In the genomic region with DNA sequence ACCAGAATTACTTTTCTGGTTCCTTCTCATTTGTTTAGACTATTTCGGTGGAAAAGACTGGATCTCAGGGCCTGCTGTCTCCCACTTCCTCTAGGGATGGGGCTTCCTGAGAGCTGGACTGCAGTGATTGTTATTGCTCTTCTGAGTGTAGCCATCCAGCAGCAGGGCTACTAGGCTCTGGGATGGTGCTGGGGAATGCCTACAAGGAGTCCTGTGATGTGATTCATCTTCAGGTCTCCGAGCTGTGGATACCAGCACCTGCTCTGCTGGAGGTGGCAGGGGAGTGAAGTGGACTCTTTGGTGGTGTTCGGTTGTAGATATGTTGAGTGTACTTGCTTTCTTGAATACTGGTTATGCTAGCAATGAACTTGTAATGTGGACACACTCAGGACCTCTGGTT, we compare ENCODE assay signal across 10 cellular contexts. TPM values are rescaled to one million over a fixed set of nuclear protein-coding genes. Genes with fewer than 3 reads are reported as not detected.
DNase-seq lines count a peak whose midpoint lies in the region; ATAC-seq and TF ChIP-seq lines count a peak whose summit lies in the region.
"Had no signal": no experiment of that assay in that cellular context is flagged by ENCODE, and none has a peak within 500 bp of the region (broad histone marks: within the 10 kb centered on the region; RNA-seq: fewer than 3 reads in every experiment).

No MANE protein-coding gene starts in this region.

- H3K4me3 Mint-ChIP-seq in activated naive CD4-positive, alpha-beta T cell treated with anti-CD3 and anti-CD28 coated beads for 36 hours: no peak overlapping the region
- H3K4me3 Mint-ChIP-seq in activated CD8-positive, alpha-beta T cell treated with anti-CD3 and anti-CD28 coated beads for 36 hours: no peak overlapping the region
- peak overlapping the region in 1 of 2 donors; percentile 36 for H3K4me3 Mint-ChIP-seq in stimulated activated naive B cell treated with anti-CD40 and anti-IgM and Interleukin-4, amounts not matched to agents 10 μg/mL and 1 μg/mL and 100 μg/mL, for 72 hours

- H3K27ac ChIP-seq in foreskin keratinocyte: no peak overlapping the region
- H3K27ac ChIP-seq: colonic mucosa had no signal

- no peaks in the 10 kb centered on the region for H3K27me3 Mint-ChIP-seq in activated naive CD4-positive, alpha-beta T cell treated with anti-CD3 and anti-CD28 coated beads for 36 hours (ENCODE audit: low read depth)
- no peaks in the 10 kb centered on the region for H3K27me3 Mint-ChIP-seq in activated CD8-positive, alpha-beta T cell treated with anti-CD3 and anti-CD28 coated beads for 36 hours
- no peaks in the 10 kb centered on the region for H3K27me3 Mint-ChIP-seq in stimulated activated naive B cell treated with anti-CD40 and anti-IgM and Interleukin-4, amounts not matched to agents 10 μg/mL and 1 μg/mL and 100 μg/mL, for 72 hours

- no peaks in the 10 kb centered on the region for H3K27me3 ChIP-seq in foreskin keratinocyte
- H3K27me3 ChIP-seq: colonic mucosa had no signal

- peaks cover 66% of the 10 kb centered on the region for H3K36me3 Mint-ChIP-seq in activated naive CD4-positive, alpha-beta T cell treated with anti-CD3 and anti-CD28 coated beads for 36 hours (ENCODE audit: low read depth)
- peaks cover 83% of the 10 kb centered on the region for H3K36me3 Mint-ChIP-seq in activated CD8-positive, alpha-beta T cell treated with anti-CD3 and anti-CD28 coated beads for 36 hours (ENCODE audit: low read depth)
- H3K36me3 Mint-ChIP-seq in stimulated activated naive B cell treated with anti-CD40 and anti-IgM and Interleukin-4, amounts not matched to agents 10 μg/mL and 1 μg/mL and 100 μg/mL, for 72 hours: peaks cover 85 to 89% of the 10 kb centered on the region in 2 donors

- peaks cover 12% of the 10 kb centered on the region for H3K4me1 ChIP-seq in foreskin keratinocyte
- H3K4me1 ChIP-seq: colonic mucosa had no signal

- POLR2A ChIA-PET in activated CD8-positive, alpha-beta T cell treated with anti-CD3 and anti-CD28 coated beads for 36 hours (lab: Charles Lee): interaction anchor here (0.8 to 1.3 kb wide), 4 partner anchors 14 to 70 kb away, joined by 3 to 5 read pairs (median 3); no protein-coding TSS in a partner anchor

- no peak for DNase-seq in activated naive CD4-positive, alpha-beta T cell treated with anti-CD3 and anti-CD28 coated beads for 36 hours
- DNase-seq in activated naive CD4-positive, alpha-beta T cell treated with Interleukin-2 at 50 U/mL for 16 hours: no peak
- DNase-seq in activated CD8-positive, alpha-beta T cell treated with anti-CD3 and anti-CD28 coated beads for 36 hours: no peak
- DNase-seq in foreskin keratinocyte (peak in 1 of 2 donors; percentile 41), ecto neural progenitor cell (ENCODE audit: low spot score) (no peak), NCI-H1417 treated with DMSO at 0.1 percent for 48 hours (lab: John Stamatoyannopoulos, UW) (no peak)
- DNase-seq in stimulated activated naive B cell treated with anti-CD40 and anti-IgM and Interleukin-4, amounts not matched to agents 10 μg/mL and 1 μg/mL and 100 μg/mL, for 72 hours: no peak
- DNase-seq: colonic mucosa, retina had no signal

- H3K4me1 Mint-ChIP-seq in activated naive CD4-positive, alpha-beta T cell treated with anti-CD3 and anti-CD28 coated beads for 36 hours (ENCODE audit: low read depth): peaks cover 50% of the 10 kb centered on the region
- peaks cover 76% of the 10 kb centered on the region for H3K4me1 Mint-ChIP-seq in activated CD8-positive, alpha-beta T cell treated with anti-CD3 and anti-CD28 coated beads for 36 hours (ENCODE audit: low read depth)
- H3K4me1 Mint-ChIP-seq in stimulated activated naive B cell treated with anti-CD40 and anti-IgM and Interleukin-4, amounts not matched to agents 10 μg/mL and 1 μg/mL and 100 μg/mL, for 72 hours: peaks cover 33 to 63% of the 10 kb centered on the region in 2 donors

- peak; percentile 1 for ATAC-seq in activated CD8-positive, alpha-beta T cell treated with anti-CD3 and anti-CD28 coated beads for 36 hours
- peak; percentile 63 for ATAC-seq in foreskin keratinocyte
- ATAC-seq in stimulated activated naive B cell treated with anti-CD40 and anti-IgM and Interleukin-4, amounts not matched to agents 10 μg/mL and 1 μg/mL and 100 μg/mL, for 72 hours (replicated peaks): no peak
- ATAC-seq in GM19455 (IDR thresholded peaks at IDR 0.05; ENCODE audit: unreplicated experiment): no peak

- H3K27ac Mint-ChIP-seq in activated naive CD4-positive, alpha-beta T cell treated with anti-CD3 and anti-CD28 coated beads for 36 hours: peak overlapping the region; percentile 39
- H3K27ac Mint-ChIP-seq in activated CD8-positive, alpha-beta T cell treated with anti-CD3 and anti-CD28 coated beads for 36 hours: peak overlapping the region; percentile 85
- peak overlapping the region; percentile 83 for H3K27ac Mint-ChIP-seq in stimulated activated naive B cell treated with anti-CD40 and anti-IgM and Interleukin-4, amounts not matched to agents 10 μg/mL and 1 μg/mL and 100 μg/mL, for 72 hours

- CTCF ChIA-PET in activated naive CD4-positive, alpha-beta T cell treated with anti-CD3 and anti-CD28 coated beads for 36 hours (lab: Charles Lee): no interaction called here
- CTCF ChIA-PET in activated CD8-positive, alpha-beta T cell treated with anti-CD3 and anti-CD28 coated beads for 36 hours (lab: Charles Lee): no interaction called here

- TF ChIP-seq CTCF in activated CD8-positive, alpha-beta T cell treated with anti-CD3 and anti-CD28 coated beads for 36 hours (IDR thresholded peaks at IDR 0.05): no peak
- no peak for TF ChIP-seq CTCF in foreskin keratinocyte (conservative IDR thresholded peaks at IDR 0.05)

- intact Hi-C loops in activated naive CD4-positive, alpha-beta T cell treated with anti-CD3 and anti-CD28 coated beads for 36 hours (cut with micrococcal nuclease): loop anchor here (1.0 to 2.0 kb wide), 2 partner anchors 43 to 99 kb away; a partner anchor contains a TSS
- intact Hi-C loops in activated CD8-positive, alpha-beta T cell treated with anti-CD3 and anti-CD28 coated beads for 36 hours (cut with micrococcal nuclease): loop anchor here (5.0 kb wide), 1 partner anchor 40 kb away; no protein-coding TSS in a partner anchor

- peaks cover 19% of the 10 kb centered on the region for H3K9me3 Mint-ChIP-seq in activated naive CD4-positive, alpha-beta T cell treated with anti-CD3 and anti-CD28 coated beads for 36 hours
- H3K9me3 Mint-ChIP-seq in activated CD8-positive, alpha-beta T cell treated with anti-CD3 and anti-CD28 coated beads for 36 hours: peaks cover 28% of the 10 kb centered on the region
- H3K9me3 Mint-ChIP-seq in stimulated activated naive B cell treated with anti-CD40 and anti-IgM and Interleukin-4, amounts not matched to agents 10 μg/mL and 1 μg/mL and 100 μg/mL, for 72 hours: peaks cover 14 to 17% of the 10 kb centered on the region in 2 donors

RNA-seq across cellular contexts. Expression of a gene that starts 42.7 kb away (rescaled TPM):
- total RNA-seq in activated naive CD4-positive, alpha-beta T cell treated with anti-CD3 and anti-CD28 coated beads for 36 hours: 10 to 100 TPM; 32.4 to 35.2 TPM
- 10 to 100 TPM; 59.6 to 63.3 TPM for total RNA-seq in activated CD8-positive, alpha-beta T cell treated with anti-CD3 and anti-CD28 coated beads for 36 hours
- total RNA-seq in foreskin keratinocyte: 20.4 and 23.8 TPM in 2 replicates
- 7.0 and 8.6 TPM in 2 replicates for polyA plus RNA-seq in foreskin keratinocyte

Comparison
In these comparisons a context has a peak if more than half of its experiments do, and no peak if none do; other contexts are left out.
1. ATAC-seq: peak in activated CD8-positive, alpha-beta T cell treated with anti-CD3 and anti-CD28 coated beads for 36 hours (single experiment) and foreskin keratinocyte (single experiment); none in stimulated activated naive B cell treated with anti-CD40 and anti-IgM and Interleukin-4, amounts not matched to agents 10 μg/mL and 1 μg/mL and 100 μg/mL, for 72 hours (0 of 2) and GM19455 (single experiment).
2. Peak in every context shown above with its lines, with median percentiles within 50 percentile points of each other: H3K27ac Mint-ChIP-seq.